1 cellular context compared by ENCODE assay signal in genomic region chr2:15593327-15593705, GRCh38.
TF ChIP-seq lines count a peak whose summit lies in the region.

No MANE protein-coding gene starts in this region.

TF ChIP-seq in endothelial cell of umbilical vein, 7 proteins besides CTCF, POLR2A, EP300 and RAD21:
- TF ChIP-seq, protein P1, sequence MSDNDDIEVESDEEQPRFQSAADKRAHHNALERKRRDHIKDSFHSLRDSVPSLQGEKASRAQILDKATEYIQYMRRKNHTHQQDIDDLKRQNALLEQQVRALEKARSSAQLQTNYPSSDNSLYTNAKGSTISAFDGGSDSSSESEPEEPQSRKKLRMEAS (IDR thresholded peaks at IDR 0.05; ENCODE audit: insufficient read depth, insufficient read length) = no peak
- TF ChIP-seq EZH2 (IDR thresholded peaks at IDR 0.05; ENCODE audit: borderline replicate concordance, low read depth, low read length, severe bottlenecking) (no peak), GATA2 (IDR thresholded peaks at IDR 0.05; ENCODE audit: insufficient read depth, insufficient read length, low read depth, low read length) (no peak), FOS (IDR thresholded peaks at IDR 0.05; ENCODE audit: borderline replicate concordance, insufficient read depth, low read length) (no peak), JUN (IDR thresholded peaks at IDR 0.05; ENCODE audit: borderline replicate concordance, insufficient read depth, insufficient read length, low read depth) (no peak), MYC (IDR thresholded peaks at IDR 0.05; ENCODE audit: low read depth, low read length) (no peak), POLR2AphosphoS5 (IDR thresholded peaks at IDR 0.05; ENCODE audit: insufficient read depth, low read depth, low read length) (no peak)
TF ChIP-seq in endothelial cell of umbilical vein: peak in this region for 0.
